Comparison of ENCODE assay signal across 2 cellular contexts in genomic region chr11:102120437-102120935, GRCh38.
TF ChIP-seq lines count a peak whose summit lies in the region.

No MANE protein-coding gene starts in this region.

TF ChIP-seq in A549, 52 proteins besides CTCF, POLR2A, EP300 and RAD21 (continued from another document):
- no peak for TF ChIP-seq PHF8 (IDR thresholded peaks at IDR 0.05; ENCODE audit: borderline replicate concordance, low read depth)
- no peak for TF ChIP-seq BHLHE40 (IDR thresholded peaks at IDR 0.05; ENCODE audit: low read depth, low read length)
- no peak for TF ChIP-seq FOSL2 (IDR thresholded peaks at IDR 0.05)
- TF ChIP-seq FOSL2 (CRISPR knock-in tag; IDR thresholded peaks at IDR 0.05) = peak; percentile 45
- TF ChIP-seq RCOR1 (IDR thresholded peaks at IDR 0.05; ENCODE audit: low read depth, low read length) = no peak
TF ChIP-seq in A549: peak in this region for 6.

TF ChIP-seq in Ishikawa, 13 proteins besides CTCF, POLR2A, EP300 and RAD21 (continued from another document):
- TF ChIP-seq REST (IDR thresholded peaks at IDR 0.05; ENCODE audit: low read depth) = no peak
- no peak for TF ChIP-seq EGR1 (IDR thresholded peaks at IDR 0.05)
